ENCODE assay signal across 12 cellular contexts in genomic region chr19:46926201-46927071, GRCh38.
DNase-seq lines count a peak whose midpoint lies in the region; ATAC-seq and TF ChIP-seq lines count a peak whose summit lies in the region.
"Had no signal": no experiment of that assay in that cellular context is flagged by ENCODE, and none has a peak within 500 bp of the region (broad histone marks: within the 10 kb centered on the region; RNA-seq: fewer than 3 reads in every experiment).

No MANE protein-coding gene starts in this region.

- no peaks in the 10 kb centered on the region for H3K27me3 ChIP-seq in vagina

- H3K4me3 ChIP-seq in vagina, result no peak overlapping the region
- H3K4me3 ChIP-seq: mucosa of descending colon had no signal

- peaks cover 26% of the 10 kb centered on the region for H3K36me3 Mint-ChIP-seq in MCF 10A (ENCODE audit: insufficient read depth, unreplicated experiment)

- H3K9me3 ChIP-seq in vagina, result no peaks in the 10 kb centered on the region
- H3K9me3 ChIP-seq: mucosa of descending colon had no signal

- H3K27ac ChIP-seq in vagina, result peak overlapping the region; percentile 31

- no peak for DNase-seq in Right ventricle myocardium inferior (ENCODE audit: missing footprints)
- no peak for DNase-seq in cardiac septum (ENCODE audit: low spot score)
- DNase-seq in MCF 10A (ENCODE audit: unreplicated experiment), result peak; percentile 67
- DNase-seq in inferior parietal cortex (ENCODE audit: extremely low spot score), result peak; percentile 83
- no peak for DNase-seq in vagina (ENCODE audit: extremely low spot score in 2 of 2)
- DNase-seq in stimulated activated naive CD4-positive, alpha-beta T cell (lab: John Stamatoyannopoulos, UW), result no peak
- DNase-seq in NCI-H748 (lab: John Stamatoyannopoulos, UW; ENCODE audit: unreplicated experiment), result no peak
- DNase-seq: activated gamma-delta T cell; NCI-H2081 treated with DMSO at 0.1 percent for 48 hours; stimulated activated CD4-positive, alpha-beta T cell treated with anti-CD3 and anti-CD28 coated beads, Interleukin-4, amount 100 ng/mL, for 1 hour had no signal

- H3K9me3 Mint-ChIP-seq in MCF 10A (ENCODE audit: unreplicated experiment), result no peaks in the 10 kb centered on the region

- peak overlapping the region; percentile 86 for H3K27ac Mint-ChIP-seq in MCF 10A (ENCODE audit: low read depth, unreplicated experiment)

- ATAC-seq in Right ventricle myocardium inferior (peak; percentile 55), GM18517 (IDR thresholded peaks at IDR 0.05; ENCODE audit: unreplicated experiment) (no peak)

- BruUV-seq in MCF 10A (replicated peaks; lab: Mats Ljungman, UMichigan), result no TSS peak

- POLR2A ChIA-PET in MCF 10A (lab: Yijun Ruan, JAX), result interaction anchor here (0.8 to 4.6 kb wide), 21 partner anchors 10 to 139 kb away, joined by 3 to 59 read pairs (median 6); partner anchors contain the start of genes AP2S1 and ARHGAP35

- H3K4me1 Mint-ChIP-seq in MCF 10A (ENCODE audit: insufficient read depth, unreplicated experiment), result peaks cover 40% of the 10 kb centered on the region

- no peak for TF ChIP-seq POLR2A in vagina (IDR thresholded peaks at IDR 0.05)

- CTCF ChIA-PET in MCF 10A (lab: Yijun Ruan, JAX), result interaction anchor here (0.5 to 1.2 kb wide), 11 partner anchors 33 to 224 kb away, joined by 3 to 5 read pairs (median 3); no protein-coding TSS in a partner anchor

- H3K4me3 Mint-ChIP-seq in MCF 10A (ENCODE audit: unreplicated experiment), result peak overlapping the region; percentile 41

- peaks cover 0 to 9% of the 10 kb centered on the region in 2 donors for H3K36me3 ChIP-seq in vagina

- intact Hi-C loops in Right ventricle myocardium inferior (cut with DNase I), result loop anchor here (5.0 kb wide), 3 partner anchors 41 to 66 kb away; partner anchors contain the start of gene ARHGAP35
- intact Hi-C loops in cardiac septum (cut with DNase I), result loop anchor here (5.0 kb wide), 2 partner anchors 61 to 64 kb away; partner anchors contain the start of gene ARHGAP35
- intact Hi-C loops in MCF 10A (cut with micrococcal nuclease), result no loop called here
- intact Hi-C loops in vagina (cut with DNase I), result loop anchor here (10.0 kb wide), 1 partner anchor 48 kb away; no protein-coding TSS in a partner anchor

- no peak for TF ChIP-seq CTCF in MCF 10A (IDR thresholded peaks at IDR 0.05; ENCODE audit: unreplicated experiment)
- no peak for TF ChIP-seq CTCF in vagina (IDR thresholded peaks at IDR 0.05)

- peaks cover 58% of the 10 kb centered on the region for H3K4me1 ChIP-seq in vagina

- H3K27me3 Mint-ChIP-seq in MCF 10A (ENCODE audit: insufficient read depth, unreplicated experiment), result no peaks in the 10 kb centered on the region

Comparison
In these comparisons a context has a peak if more than half of its experiments do, and no peak if none do; other contexts are left out.
1. DNase-seq: peak in MCF 10A (single experiment) and inferior parietal cortex (single experiment); none in Right ventricle myocardium inferior (single experiment), cardiac septum (single experiment), vagina (0 of 2), stimulated activated naive CD4-positive, alpha-beta T cell (0 of 6) and NCI-H748 (single experiment).